In the genomic region with DNA sequence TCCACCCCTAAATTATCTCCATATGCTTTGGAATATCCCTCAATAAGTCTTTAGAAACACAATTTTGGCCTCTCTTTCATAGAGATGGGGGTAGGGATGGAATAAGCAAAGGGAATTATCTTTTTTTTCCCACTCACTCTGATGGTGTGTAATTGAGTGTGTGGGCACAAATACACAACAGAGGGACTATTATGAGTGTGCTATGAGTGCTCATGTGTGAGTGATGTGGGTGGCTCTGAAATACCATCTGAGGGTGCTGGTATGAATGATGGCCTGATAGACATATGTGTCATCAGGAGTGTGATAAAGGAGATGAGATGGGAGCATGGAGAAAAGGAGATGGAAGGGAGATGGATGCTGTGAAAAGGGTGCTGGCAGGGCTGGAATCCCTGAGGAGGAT, we compare ENCODE assay signal across 18 cellular contexts. TPM values are rescaled to one million over a fixed set of nuclear protein-coding genes. Genes with fewer than 3 reads are reported as not detected.
"Had no signal": no experiment of that assay in that cellular context is flagged by ENCODE, and none has a peak within 500 bp of the region (broad histone marks: within the 10 kb centered on the region; RNA-seq: fewer than 3 reads in every experiment).

No MANE protein-coding gene starts in this region.

- ATAC-seq: esophagus mucosa; left lung; naive thymus-derived CD4-positive, alpha-beta T cell; stimulated activated naive B cell treated with anti-CD40 and anti-IgM and Interleukin-4, amounts not matched to agents 10 μg/mL and 1 μg/mL and 100 μg/mL, for 72 hours had no signal

- H3K4me3 ChIP-seq: colonic mucosa, left lung, ovary, suprapubic skin had no signal

- H3K9me3 Mint-ChIP-seq: activated naive CD4-positive, alpha-beta T cell treated with anti-CD3 and anti-CD28 coated beads, Interleukin-2, amount 50 U/mL, for 24 hours; brain; stimulated activated naive B cell treated with anti-CD40 and anti-IgM and Interleukin-4, amounts not matched to agents 10 μg/mL and 1 μg/mL and 100 μg/mL, for 72 hours; type B pancreatic cell had no signal

- H3K27ac Mint-ChIP-seq: activated naive CD4-positive, alpha-beta T cell treated with anti-CD3 and anti-CD28 coated beads, Interleukin-2, amount 50 U/mL, for 24 hours; brain; stimulated activated naive B cell treated with anti-CD40 and anti-IgM and Interleukin-4, amounts not matched to agents 10 μg/mL and 1 μg/mL and 100 μg/mL, for 72 hours; type B pancreatic cell had no signal

- H3K27me3 Mint-ChIP-seq: activated naive CD4-positive, alpha-beta T cell treated with anti-CD3 and anti-CD28 coated beads, Interleukin-2, amount 50 U/mL, for 24 hours; brain; naive thymus-derived CD4-positive, alpha-beta T cell; stimulated activated naive B cell treated with anti-CD40 and anti-IgM and Interleukin-4, amounts not matched to agents 10 μg/mL and 1 μg/mL and 100 μg/mL, for 72 hours; type B pancreatic cell had no signal

- H3K4me3 Mint-ChIP-seq: activated naive CD4-positive, alpha-beta T cell treated with anti-CD3 and anti-CD28 coated beads, Interleukin-2, amount 50 U/mL, for 24 hours; brain; naive thymus-derived CD4-positive, alpha-beta T cell; stimulated activated naive B cell treated with anti-CD40 and anti-IgM and Interleukin-4, amounts not matched to agents 10 μg/mL and 1 μg/mL and 100 μg/mL, for 72 hours; type B pancreatic cell had no signal

- H3K27me3 ChIP-seq: colonic mucosa, left lung, ovary, suprapubic skin had no signal

- H3K4me1 Mint-ChIP-seq: brain; stimulated activated naive B cell treated with anti-CD40 and anti-IgM and Interleukin-4, amounts not matched to agents 10 μg/mL and 1 μg/mL and 100 μg/mL, for 72 hours had no signal

- DNase-seq: activated CD4-positive, CD25-positive, alpha-beta regulatory T cell treated with anti-CD3 and anti-CD28 coated beads, Interleukin-2, amount 50 U/mL, for 72 hours; central memory CD4-positive, alpha-beta T cell; colonic mucosa; hypothalamus; kidney; left lung; mammary epithelial cell; naive thymus-derived CD4-positive, alpha-beta T cell; ovary; stimulated activated CD4-positive, alpha-beta T cell treated with anti-CD3 and anti-CD28 coated beads, Interleukin-12 subunit alpha, Interleukin-12 subunit beta, amount 100 ng/mL, for 4 hours; stimulated activated naive B cell treated with anti-CD40 and anti-IgM and Interleukin-4, amounts not matched to agents 10 μg/mL and 1 μg/mL and 100 μg/mL, for 72 hours; T1000 had no signal

- H3K36me3 ChIP-seq: ovary had no signal

- H3K9me3 ChIP-seq: colonic mucosa, left lung, ovary, suprapubic skin had no signal

- H3K27ac ChIP-seq: colonic mucosa, left lung, ovary, suprapubic skin had no signal

RNA-seq across cellular contexts. Expression of a gene that starts 35.6 kb away (rescaled TPM):
- total RNA-seq: esophagus mucosa, glomerular endothelial cell had no signal
